21 cellular contexts compared by ENCODE assay signal in the genomic region with DNA sequence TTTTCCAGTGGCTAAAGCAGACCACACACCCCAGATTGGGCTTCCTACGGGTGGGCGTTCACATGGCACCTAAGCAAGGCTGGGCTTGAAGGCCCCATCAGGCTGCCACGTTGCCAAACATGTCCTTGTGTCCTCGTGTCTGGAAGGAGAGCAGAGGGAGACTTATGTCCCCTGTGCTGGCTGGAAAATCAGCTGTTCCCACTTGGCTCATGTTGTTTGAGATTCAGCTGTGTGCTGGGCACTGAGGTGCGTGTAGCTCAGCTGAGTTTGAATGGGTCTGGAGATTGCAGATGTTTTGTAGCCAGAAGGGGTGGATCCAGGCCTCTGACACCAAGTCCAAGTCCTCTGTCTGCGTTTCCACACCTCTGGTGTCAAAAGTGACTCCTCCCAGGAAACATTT. TPM values are rescaled to one million over a fixed set of nuclear protein-coding genes. Genes with fewer than 3 reads are reported as not detected.
"Had no signal": no experiment of that assay in that cellular context is flagged by ENCODE, and none has a peak within 500 bp of the region (broad histone marks: within the 10 kb centered on the region; RNA-seq: fewer than 3 reads in every experiment).

No MANE protein-coding gene starts in this region.

- ATAC-seq: activated CD4-positive, CD25-positive, alpha-beta regulatory T cell treated with anti-CD3 and anti-CD28 coated beads, Interleukin-2, amount 50 U/mL, for 24 hours; activated CD8-positive, alpha-beta T cell treated with anti-CD3 and anti-CD28 coated beads, Interleukin-2, amount 10 ng/mL, durations not matched to agents 7 days and 5 days; foreskin keratinocyte; SK-N-SH treated with all-trans-retinoic acid at 6 μM for 48 hours had no signal

- H3K27ac ChIP-seq: foreskin keratinocyte, testis, uterus, VCaP had no signal

- H3K4me1 Mint-ChIP-seq: activated naive CD4-positive, alpha-beta T cell treated with anti-CD3 and anti-CD28 coated beads, Interleukin-2, amount 50 U/mL, for 24 hours; brain had no signal

- H3K4me3 Mint-ChIP-seq: activated CD8-positive, alpha-beta T cell treated with anti-CD3 and anti-CD28 coated beads, Interleukin-2, amount 10 ng/mL, durations not matched to agents 7 days and 5 days; activated naive CD4-positive, alpha-beta T cell treated with anti-CD3 and anti-CD28 coated beads, Interleukin-2, amount 50 U/mL, for 24 hours; brain; T-helper 2 cell treated with Interferon-gamma antibody and Interleukin-4, amounts not matched to agents 5 μg/mL and 100 μg/mL, for 36 hours had no signal

- H3K9me3 Mint-ChIP-seq: activated naive CD4-positive, alpha-beta T cell treated with anti-CD3 and anti-CD28 coated beads, Interleukin-2, amount 50 U/mL, for 24 hours; brain; T-helper 2 cell treated with Interferon-gamma antibody and Interleukin-4, amounts not matched to agents 5 μg/mL and 100 μg/mL, for 36 hours had no signal

- H3K4me3 ChIP-seq: testis, uterus had no signal

- H3K9me3 ChIP-seq: testis, uterus had no signal

- H3K27me3 Mint-ChIP-seq: activated naive CD4-positive, alpha-beta T cell treated with anti-CD3 and anti-CD28 coated beads, Interleukin-2, amount 50 U/mL, for 24 hours had no signal

- DNase-seq: activated CD4-positive, alpha-beta T cell treated with anti-CD3 and anti-CD28 coated beads, Interleukin-2, amount 50 U/mL, for 1 hour; activated CD8-positive, alpha-beta T cell treated with anti-CD3 and anti-CD28 coated beads, Interleukin-2, amount 10 ng/mL, durations not matched to agents 7 days and 5 days; activated T-cell treated with anti-CD3 and anti-CD28 coated beads, Interleukin-2, amount 50 U/mL, for 1 hour; aorta; dermis blood vessel endothelial cell; effector memory CD4-positive, alpha-beta T cell; foreskin keratinocyte; stimulated activated CD4-positive, alpha-beta T cell treated with anti-CD3 and anti-CD28 coated beads, Interleukin-4, amount 100 ng/mL, for 4 hours; testis; trophoblast cell; uterus had no signal

- H3K27me3 ChIP-seq: foreskin keratinocyte, testis, uterus had no signal

- H3K36me3 ChIP-seq: uterus had no signal

- H3K4me1 ChIP-seq: foreskin keratinocyte, testis, uterus had no signal

- H3K27ac Mint-ChIP-seq: activated CD8-positive, alpha-beta T cell treated with anti-CD3 and anti-CD28 coated beads, Interleukin-2, amount 10 ng/mL, durations not matched to agents 7 days and 5 days; activated naive CD4-positive, alpha-beta T cell treated with anti-CD3 and anti-CD28 coated beads, Interleukin-2, amount 50 U/mL, for 24 hours; T-helper 2 cell treated with Interferon-gamma antibody and Interleukin-4, amounts not matched to agents 5 μg/mL and 100 μg/mL, for 36 hours had no signal

RNA-seq across cellular contexts. Expression of gene RLBP1, which starts 34.6 kb away (rescaled TPM):
- total RNA-seq: activated CD8-positive, alpha-beta T cell treated with anti-CD3 and anti-CD28 coated beads, Interleukin-2, amount 10 ng/mL, durations not matched to agents 7 days and 5 days; aorta; dermis blood vessel endothelial cell; foreskin keratinocyte; glomerular endothelial cell; liver; omental fat pad; uterus had no signal
- polyA plus RNA-seq: aorta, esophagus, foreskin keratinocyte had no signal
